11 cellular contexts compared by ENCODE assay signal in the genomic region with DNA sequence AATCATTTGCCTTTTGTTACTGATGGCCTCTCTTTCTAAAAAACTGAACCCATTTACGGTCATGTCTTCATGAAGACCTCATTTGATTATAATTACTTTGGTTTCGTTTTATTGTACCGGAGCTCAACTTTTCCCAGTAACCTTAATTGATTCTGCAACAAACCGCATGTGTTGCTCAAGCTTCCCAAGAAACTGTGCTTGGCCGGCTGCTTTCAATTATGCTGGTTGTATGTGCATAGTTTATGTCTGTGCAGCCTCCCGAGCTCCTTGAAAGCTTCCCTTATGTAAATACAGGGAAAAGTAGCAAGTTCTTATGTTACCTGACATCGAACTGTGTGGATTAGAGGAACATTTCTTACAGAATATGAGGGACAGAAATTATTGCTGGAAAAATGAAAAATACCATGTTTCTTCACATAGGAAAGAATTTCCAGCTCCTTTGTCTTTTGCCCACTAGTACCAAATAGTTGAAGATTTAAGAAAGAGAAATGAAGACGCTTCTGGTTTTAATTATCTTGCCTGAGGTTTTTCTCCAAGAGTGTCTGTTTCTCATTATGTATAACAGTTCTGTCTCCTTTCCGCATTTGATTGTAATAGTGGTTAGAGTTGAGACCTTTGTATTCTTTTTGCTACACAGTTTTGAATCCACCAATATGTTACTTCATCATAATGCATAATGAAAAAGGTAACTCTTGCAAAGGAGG. TPM values are rescaled to one million over a fixed set of nuclear protein-coding genes. Genes with fewer than 3 reads are reported as not detected.
DNase-seq lines count a peak whose midpoint lies in the region; ATAC-seq and TF ChIP-seq lines count a peak whose summit lies in the region.
"Had no signal": no experiment of that assay in that cellular context is flagged by ENCODE, and none has a peak within 500 bp of the region (broad histone marks: within the 10 kb centered on the region; RNA-seq: fewer than 3 reads in every experiment).

No MANE protein-coding gene starts in this region.

- H3K79me2 ChIP-seq in GM23248 (ENCODE audit: insufficient read depth): no peaks in the 10 kb centered on the region

- H3K27me3 ChIP-seq in GM23248 (replicated peaks; ENCODE audit: insufficient read depth): no peaks in the 10 kb centered on the region
- H3K27me3 ChIP-seq in right atrium auricular region: no peaks in the 10 kb centered on the region

- DNase-seq in GM23248 (peak; percentile 94), astrocyte of the cerebellum (ENCODE audit: low read depth) (peak; percentile 85), right atrium auricular region (ENCODE audit: low spot score) (peak; percentile 69), smooth muscle cell of the brain vasculature (ENCODE audit: low read depth, low spot score) (peak; percentile 64), HT-29 (ENCODE audit: low spot score) (no peak), SHP77 (lab: John Stamatoyannopoulos, UW) (no peak)
- DNase-seq: effector CD8-positive, alpha-beta T cell; NCI-H1092 treated with DMSO at 0.1 percent for 48 hours had no signal

- H3K9ac ChIP-seq in GM23248: peak overlapping the region; percentile 48

- peaks cover 21% of the 10 kb centered on the region for H3F3A ChIP-seq in GM23248 (ENCODE audit: insufficient read depth)

- WGBS in GM23248 (ENCODE audit: low coverage in 1 of 2, low lambda C conversion rate in 2 of 2, missing lambda C conversion rate in 2 of 2), 2 experiments: 1% methylated on average over 9 of the region's 9 CpGs

- H3K4me3 ChIP-seq in GM23248 (peak overlapping the region; percentile 63), astrocyte of the cerebellum (ENCODE audit: low read depth, low read length) (peak overlapping the region; percentile 20), right atrium auricular region (peak overlapping the region; percentile 13 to 31)

- no peaks in the 10 kb centered on the region for H4K20me1 ChIP-seq in GM23248 (ENCODE audit: insufficient read depth)

- H3K4me1 ChIP-seq in GM23248 (ENCODE audit: insufficient read depth) (peaks cover 22% of the 10 kb centered on the region), right atrium auricular region (peaks cover 0 to 4% of the 10 kb centered on the region in 2 donors)

- H2AFZ ChIP-seq in GM23248: peak overlapping the region; percentile 22

- no peak for TF ChIP-seq CTCF in astrocyte of the cerebellum (IDR thresholded peaks at IDR 0.05; ENCODE audit: low read depth, low read length, missing control alignments)
- TF ChIP-seq CTCF in right atrium auricular region (IDR thresholded peaks at IDR 0.05): no peak

- in situ Hi-C loops in GM23248 (cut with MboI): no loop called here
- in situ Hi-C loops in astrocyte of the cerebellum (cut with HindIII; ENCODE audit: low sequenced_read_pairs): no loop called here

- H3K9me3 ChIP-seq in GM23248 (ENCODE audit: low read depth): no peaks in the 10 kb centered on the region
- H3K9me3 ChIP-seq in right atrium auricular region: no peaks in the 10 kb centered on the region

- H3K27ac ChIP-seq in GM23248 (peak overlapping the region; percentile 62), right atrium auricular region (peak overlapping the region in 1 of 2 donors; percentile 24)

- H3K9me2 ChIP-seq in GM23248 (ENCODE audit: insufficient read depth): no peaks in the 10 kb centered on the region

- peak overlapping the region; percentile 85 for H3K4me2 ChIP-seq in GM23248 (ENCODE audit: unreplicated experiment)

- H3K36me3 ChIP-seq in GM23248 (ENCODE audit: low read depth): no peaks in the 10 kb centered on the region
- no peaks in the 10 kb centered on the region for H3K36me3 ChIP-seq in right atrium auricular region

- ATAC-seq in GM19023 (IDR thresholded peaks at IDR 0.05; ENCODE audit: unreplicated experiment) (no peak), GM19395 (IDR thresholded peaks at IDR 0.05; ENCODE audit: unreplicated experiment) (no peak)
- ATAC-seq: WTC11 had no signal

RNA-seq across cellular contexts. Expression of a gene that starts 2.1 kb away (rescaled TPM):
- total RNA-seq in GM23248 (2014; rRNA removed; shearing (Covaris generic)): 1.4 and 3.8 TPM in 2 replicates
- polyA plus RNA-seq in GM23248 (2016; fragmentation: Nextera tagmentation; extraction: Ambion mirVana): 3.0 and 3.2 TPM in 2 replicates
- 1 to 10 TPM; 6.4 to 7.0 TPM for total RNA-seq in right atrium auricular region
- not detected in 2 replicates for total RNA-seq in HT-29 (2014; rRNA removed; shearing (Covaris generic))
- total RNA-seq: WTC11 had no signal

Comparison
In these comparisons a context has a peak if more than half of its experiments do, and no peak if none do; other contexts are left out.
1. DNase-seq: peak in GM23248 (single experiment), astrocyte of the cerebellum (single experiment), right atrium auricular region (single experiment) and smooth muscle cell of the brain vasculature (single experiment); none in HT-29 (single experiment) and SHP77 (0 of 2).
2. Peak in every context shown above with its lines, with median percentiles within 50 percentile points of each other: H3K4me3 ChIP-seq.